ENCODE assay signal across 1 cellular context in the genomic region with DNA sequence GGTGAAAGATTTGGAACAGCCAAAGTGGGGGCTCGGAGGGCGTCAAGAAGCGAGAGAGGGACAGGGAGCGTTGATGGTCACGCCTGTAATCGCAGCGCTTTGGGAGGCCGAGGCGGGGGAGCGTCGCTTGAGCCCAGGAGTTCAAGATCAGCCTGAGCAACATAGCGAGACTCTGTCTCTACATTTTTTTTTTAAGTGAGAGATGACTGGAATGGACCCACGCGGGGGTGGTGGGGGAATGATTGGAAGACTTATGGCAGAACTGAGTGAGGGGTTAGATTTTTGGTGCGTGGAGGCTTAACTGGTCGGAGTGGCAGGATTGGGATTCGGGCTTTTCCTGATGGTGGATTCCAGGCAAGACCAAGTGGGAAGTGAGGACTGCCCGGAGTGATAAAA.
TF ChIP-seq lines count a peak whose summit lies in the region.

No MANE protein-coding gene starts in this region.

TF ChIP-seq in A549, 52 proteins besides CTCF, POLR2A, EP300 and RAD21:
- TF ChIP-seq, protein P1, sequence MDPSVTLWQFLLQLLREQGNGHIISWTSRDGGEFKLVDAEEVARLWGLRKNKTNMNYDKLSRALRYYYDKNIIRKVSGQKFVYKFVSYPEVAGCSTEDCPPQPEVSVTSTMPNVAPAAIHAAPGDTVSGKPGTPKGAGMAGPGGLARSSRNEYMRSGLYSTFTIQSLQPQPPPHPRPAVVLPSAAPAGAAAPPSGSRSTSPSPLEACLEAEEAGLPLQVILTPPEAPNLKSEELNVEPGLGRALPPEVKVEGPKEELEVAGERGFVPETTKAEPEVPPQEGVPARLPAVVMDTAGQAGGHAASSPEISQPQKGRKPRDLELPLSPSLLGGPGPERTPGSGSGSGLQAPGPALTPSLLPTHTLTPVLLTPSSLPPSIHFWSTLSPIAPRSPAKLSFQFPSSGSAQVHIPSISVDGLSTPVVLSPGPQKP (IDR thresholded peaks at IDR 0.05; ENCODE audit: low read depth, low read length), result no peak
- peak; percentile 48; the same call in 1 of the 2 replicates for TF ChIP-seq KDM5A (IDR thresholded peaks at IDR 0.05)
TF ChIP-seq in A549: peak in this region for 1.
